31 cellular contexts compared by ENCODE assay signal in the genomic region with DNA sequence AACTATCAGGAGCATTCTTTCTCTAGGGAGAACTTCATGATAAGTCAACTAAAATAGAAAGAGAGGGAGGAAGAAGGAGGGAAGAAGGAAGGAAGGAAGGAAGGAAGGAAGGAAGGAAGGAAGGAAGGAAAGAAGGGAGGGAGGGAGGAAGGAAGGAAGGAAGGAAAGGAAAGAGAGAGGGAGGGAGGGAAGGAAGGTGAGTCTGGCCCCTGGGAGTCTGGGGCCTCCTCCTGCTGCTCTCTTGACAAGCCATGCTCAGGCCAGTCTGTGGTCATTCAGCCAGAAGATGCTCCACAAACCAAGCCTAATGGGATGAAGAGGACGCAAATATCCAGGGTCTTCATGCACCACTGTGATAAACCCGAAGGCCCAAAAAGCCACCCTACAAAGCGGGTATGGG.
DNase-seq lines count a peak whose midpoint lies in the region; TF ChIP-seq lines count a peak whose summit lies in the region.
"Had no signal": no experiment of that assay in that cellular context is flagged by ENCODE, and none has a peak within 500 bp of the region (broad histone marks: within the 10 kb centered on the region; RNA-seq: fewer than 3 reads in every experiment).

No MANE protein-coding gene starts in this region.

- H3K9me3 ChIP-seq in A673 (ENCODE audit: low read depth, low read length, poor library complexity, severe bottlenecking) = peaks cover 8% of the 10 kb centered on the region
- H3K9me3 ChIP-seq in HEK293 (ENCODE audit: control insufficient read depth, insufficient read depth, low read depth, low read length) = no peaks in the 10 kb centered on the region
- peaks cover 15% of the 10 kb centered on the region; the same call in 1 of the 2 replicates for H3K9me3 ChIP-seq in SK-N-MC (ENCODE audit: low read depth, low read length)
- H3K9me3 ChIP-seq: A549, BE2C, BLaER1, Caco-2 had no signal

- POLR2A ChIA-PET in A673 (lab: Charles Lee; ENCODE audit: low non-redundant PET) (no interaction called here), HEK293 (lab: Yijun Ruan, JAX) (no interaction called here)

- intact Hi-C loops in A673 (cut with micrococcal nuclease; ENCODE audit: unreplicated experiment) = no loop called here

- peak overlapping the region; percentile 46 for H3K9ac ChIP-seq in SK-N-MC (ENCODE audit: insufficient read length)
- H3K9ac ChIP-seq: BLaER1; BLaER1 treated with 17β-estradiol and CSF1 and Interleukin-3, amounts not matched to agents 10 nM and 100 nM had no signal

- H3K4me3 ChIP-seq in A673 (ENCODE audit: low read depth, low read length, poor library complexity, severe bottlenecking) (no peak overlapping the region), HEK293 (ENCODE audit: low read depth, low read length) (no peak overlapping the region), SK-N-MC (no peak overlapping the region)
- H3K4me3 ChIP-seq: A549; BLaER1; BLaER1 treated with 17β-estradiol and CSF1 and Interleukin-3, amounts not matched to agents 10 nM and 100 nM had no signal

- TF ChIP-seq CTCF in A673 (conservative IDR thresholded peaks at IDR 0.05; ENCODE audit: low read depth, low read length) (no peak), HEK293 (tag by site-specific recombination; IDR thresholded peaks at IDR 0.05) (no peak)

- peak overlapping the region; percentile 35 for H3K27ac ChIP-seq in A673 (ENCODE audit: low read depth, low read length, poor library complexity, severe bottlenecking)
- H3K27ac ChIP-seq in HEK293 (ENCODE audit: extremely low read depth, low read depth, low read length) = no peak overlapping the region
- H3K27ac ChIP-seq in SK-N-MC = peak overlapping the region; percentile 94
- H3K27ac ChIP-seq: 22Rv1; BLaER1; BLaER1 treated with 17β-estradiol and CSF1 and Interleukin-3, amounts not matched to agents 10 nM and 100 nM; C4-2B had no signal

- H3K36me3 ChIP-seq in A673 (ENCODE audit: insufficient read depth, low read length, poor library complexity, severe bottlenecking) (no peaks in the 10 kb centered on the region), HEK293 (ENCODE audit: control insufficient read depth in 2 of 2, insufficient read depth in 1 of 2, low read length in 2 of 2) (no peaks in the 10 kb centered on the region), SK-N-MC (ENCODE audit: insufficient read depth, low read length) (peaks cover 10% of the 10 kb centered on the region; the same call in 1 of the 2 replicates)
- H3K36me3 ChIP-seq: BE2C; BLaER1; BLaER1 treated with 17β-estradiol and CSF1 and Interleukin-3, amounts not matched to agents 10 nM and 100 nM had no signal

- H3K4me1 ChIP-seq in A673 (ENCODE audit: insufficient read depth, low read length, poor library complexity, severe bottlenecking) (peaks cover 20% of the 10 kb centered on the region), HEK293 (ENCODE audit: control insufficient read depth, insufficient read depth, low read length) (no peaks in the 10 kb centered on the region)
- H3K4me1 ChIP-seq: BE2C, BLaER1, Caco-2 had no signal

- CTCF ChIA-PET in A673 (lab: Charles Lee) (no interaction called here), HEK293 (lab: Yijun Ruan, JAX) (no interaction called here)

- peak; percentile 60 for DNase-seq in A673 (ENCODE audit: low spot score)
- DNase-seq in SK-N-MC (ENCODE audit: low read depth, low spot score) = no peak
- DNase-seq in dermis blood vessel endothelial cell = no peak
- no peak for DNase-seq in T-helper 9 cell
- no peak for DNase-seq in NCI-H446 (lab: John Stamatoyannopoulos, UW)
- DNase-seq: 8988T; ACHN; AML-193; BE2C; C1 segment of cervical spinal cord; Caco-2; Calu3; CD4-positive, alpha-beta memory T cell; CD4-positive, alpha-beta T cell; CD4-positive, CD25-positive, alpha-beta regulatory T cell; CD8-positive, alpha-beta memory T cell; CD8-positive, alpha-beta T cell; COR-L47; DMS 273 treated with DMSO at 0.1 percent for 48 hours; DMS153; DMS53; DMS79; DMS79 treated with DMSO at 0.1 percent for 48 hours; DND-41; EL had no signal

- BruUV-seq in A673 (replicated peaks; lab: Mats Ljungman, UMichigan) = no TSS peak

- no peaks in the 10 kb centered on the region for H3K27me3 ChIP-seq in A673 (replicated peaks; ENCODE audit: insufficient read depth, low read depth, low read length, poor library complexity)
- H3K27me3 ChIP-seq: BLaER1 had no signal

TF ChIP-seq in HEK293, 187 proteins besides CTCF, POLR2A, EP300 and RAD21:
- TF ChIP-seq ZNF366 (tag by site-specific recombination; conservative IDR thresholded peaks at IDR 0.05) (peak; percentile 72), KLF9 (tag by site-specific recombination; IDR thresholded peaks at IDR 0.05; ENCODE audit: low read depth) (no peak)
